ENCODE assay signal across 18 cellular contexts in the genomic region with DNA sequence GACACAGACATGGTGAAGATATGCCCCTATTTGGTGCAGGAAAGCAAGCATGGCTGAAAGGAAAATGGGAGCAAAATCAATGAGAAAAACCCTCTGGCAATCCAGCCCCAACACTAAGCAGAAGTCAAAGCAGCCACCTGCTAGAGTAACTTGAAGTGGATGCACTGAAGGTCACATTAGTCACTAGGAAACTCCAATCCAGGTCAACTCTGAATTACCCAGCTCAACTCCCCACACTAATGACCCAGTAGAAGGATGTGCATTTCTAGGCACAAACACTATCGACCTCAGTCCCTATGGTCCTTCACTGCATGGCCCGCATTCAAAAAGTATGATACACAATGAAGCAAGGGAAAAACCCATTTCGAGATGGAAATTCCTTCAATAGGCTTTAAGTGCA.
DNase-seq lines count a peak whose midpoint lies in the region; ATAC-seq lines count a peak whose summit lies in the region.
"Had no signal": no experiment of that assay in that cellular context is flagged by ENCODE, and none has a peak within 500 bp of the region (broad histone marks: within the 10 kb centered on the region; RNA-seq: fewer than 3 reads in every experiment).

No MANE protein-coding gene starts in this region.

- ATAC-seq in GM19025 (IDR thresholded peaks at IDR 0.05; ENCODE audit: low read depth, unreplicated experiment) (peak; percentile 19), GM21786 (IDR thresholded peaks at IDR 0.05; ENCODE audit: unreplicated experiment) (peak; percentile 28), HG03342 (IDR thresholded peaks at IDR 0.05; ENCODE audit: unreplicated experiment) (peak; percentile 35)
- ATAC-seq: CD8-positive, alpha-beta T cell; foreskin keratinocyte; left lobe of liver had no signal

- H3K27me3 ChIP-seq in iPS-20b (ENCODE audit: insufficient read depth, low read length) = no peaks in the 10 kb centered on the region
- H3K27me3 ChIP-seq: foreskin keratinocyte, sigmoid colon had no signal

- CTCF ChIA-PET in activated CD4-positive, alpha-beta memory T cell treated with anti-CD3 and anti-CD28 coated beads, Interleukin-2, amount 10 ng/mL, durations not matched to agents 7 days and 5 days (lab: Charles Lee) = no interaction called here

- H3K4me3 Mint-ChIP-seq in activated CD4-positive, alpha-beta memory T cell treated with anti-CD3 and anti-CD28 coated beads, Interleukin-2, amount 10 ng/mL, durations not matched to agents 7 days and 5 days = no peak overlapping the region
- H3K4me3 Mint-ChIP-seq: CD8-positive, alpha-beta T cell had no signal

- peaks cover 44% of the 10 kb centered on the region for H3K36me3 ChIP-seq in iPS-20b (ENCODE audit: insufficient read depth, low read depth, low read length)

- POLR2A ChIA-PET in activated CD4-positive, alpha-beta memory T cell treated with anti-CD3 and anti-CD28 coated beads, Interleukin-2, amount 10 ng/mL, durations not matched to agents 7 days and 5 days (lab: Charles Lee) = no interaction called here

- no peaks in the 10 kb centered on the region for H3K4me1 Mint-ChIP-seq in activated CD4-positive, alpha-beta memory T cell treated with anti-CD3 and anti-CD28 coated beads, Interleukin-2, amount 10 ng/mL, durations not matched to agents 7 days and 5 days

- H3K9ac ChIP-seq in iPS-20b (ENCODE audit: low read depth, low read length) = peak overlapping the region; percentile 28; the same call in 1 of the 2 replicates

- H3K9me3 ChIP-seq in iPS-20b (ENCODE audit: insufficient read depth, low read depth, low read length) = no peaks in the 10 kb centered on the region
- H3K9me3 ChIP-seq: sigmoid colon had no signal

- H3K9me3 Mint-ChIP-seq in activated CD4-positive, alpha-beta memory T cell treated with anti-CD3 and anti-CD28 coated beads, Interleukin-2, amount 10 ng/mL, durations not matched to agents 7 days and 5 days = no peaks in the 10 kb centered on the region
- H3K9me3 Mint-ChIP-seq: CD8-positive, alpha-beta T cell had no signal

- H3K4me3 ChIP-seq in iPS-20b (ENCODE audit: low read length) = no peak overlapping the region
- H3K4me3 ChIP-seq: sigmoid colon had no signal

- no peak overlapping the region for H3K27ac Mint-ChIP-seq in activated CD4-positive, alpha-beta memory T cell treated with anti-CD3 and anti-CD28 coated beads, Interleukin-2, amount 10 ng/mL, durations not matched to agents 7 days and 5 days
- H3K27ac Mint-ChIP-seq: CD8-positive, alpha-beta T cell had no signal

- peak overlapping the region; percentile 61 for H3K27ac ChIP-seq in iPS-20b (ENCODE audit: low read length)
- H3K27ac ChIP-seq: foreskin keratinocyte, sigmoid colon, VCaP had no signal

- DNase-seq in activated CD4-positive, alpha-beta memory T cell treated with anti-CD3 and anti-CD28 coated beads, Interleukin-2, amount 10 ng/mL, durations not matched to agents 7 days and 5 days = no peak
- DNase-seq in H4 (ENCODE audit: low spot score) (no peak), DMS53 (lab: John Stamatoyannopoulos, UW) (no peak)
- DNase-seq in activated CD4-positive, CD25-positive, alpha-beta regulatory T cell (lab: John Stamatoyannopoulos, UW) = no peak
- DNase-seq: activated gamma-delta T cell; anterior cingulate cortex; CD8-positive, alpha-beta T cell; foreskin keratinocyte; Karpas-422; NCI-H1436; sigmoid colon; stimulated activated CD4-positive, alpha-beta T cell treated with anti-CD3 and anti-CD28 coated beads, Interleukin-2, amount 100 ng/mL, for 24 hours had no signal

- peaks cover 18% of the 10 kb centered on the region; the same call in 1 of the 2 replicates for H3K4me1 ChIP-seq in iPS-20b (ENCODE audit: insufficient read depth, low read length)
- H3K4me1 ChIP-seq: foreskin keratinocyte had no signal

- no peaks in the 10 kb centered on the region for H3K27me3 Mint-ChIP-seq in activated CD4-positive, alpha-beta memory T cell treated with anti-CD3 and anti-CD28 coated beads, Interleukin-2, amount 10 ng/mL, durations not matched to agents 7 days and 5 days

- peaks cover 45% of the 10 kb centered on the region for H3K36me3 Mint-ChIP-seq in activated CD4-positive, alpha-beta memory T cell treated with anti-CD3 and anti-CD28 coated beads, Interleukin-2, amount 10 ng/mL, durations not matched to agents 7 days and 5 days (ENCODE audit: low read depth)
